In genomic region chr21:20647603-20648002, GRCh38 we compare ENCODE assay signal across 36 cellular contexts.
A peak's percentile ranks its signal among the peaks of the same experiment; 100 is the strongest.
DNase-seq lines count a peak whose midpoint lies in the region; ATAC-seq, FAIRE-seq and TF ChIP-seq lines count a peak whose summit lies in the region.
"Had no signal": no experiment of that assay in that cellular context is flagged by ENCODE, and none has a peak within 500 bp of the region (broad histone marks: within the 10 kb centered on the region; RNA-seq: fewer than 3 reads in every experiment).

No MANE protein-coding gene starts in this region.

- H3K79me2 ChIP-seq in PC-3 (ENCODE audit: low read length) = no peaks in the 10 kb centered on the region
- H3K79me2 ChIP-seq: parathyroid adenoma had no signal

- POLR2A ChIA-PET in PC-3 (lab: Charles Lee; ENCODE audit: unreplicated experiment) = interaction anchor here (0.6 kb wide), 1 partner anchor 19 kb away, joined by 4 read pairs; no protein-coding TSS in a partner anchor

- DNase-seq in Daoy (ENCODE audit: low read depth) (peak; percentile 15), PC-3 (peak; percentile 73), bronchial epithelial cell (ENCODE audit: low read depth) (peak; percentile 29), non-pigmented ciliary epithelial cell (ENCODE audit: low read depth) (peak; percentile 26), islet precursor cell (no peak), NCI-H446 (lab: John Stamatoyannopoulos, UW) (no peak)
- no peak for DNase-seq in stimulated activated CD4-positive, alpha-beta T cell treated with anti-CD3 and anti-CD28 coated beads, Interleukin-4, amount 100 ng/mL, for 4 hours
- DNase-seq: activated B cell treated with CpG ODN at 0.5 μM for 24 hours; activated CD4-positive, alpha-beta T cell treated with anti-CD3 and anti-CD28 coated beads, Interleukin-2, amount 10 ng/mL, durations not matched to agents 7 days and 5 days; activated effector memory CD4-positive, alpha-beta T cell treated with anti-CD3 and anti-CD28 coated beads, Interleukin-2, amount 50 U/mL, for 16 hours; activated naive CD8-positive, alpha-beta T cell treated with anti-CD3 and anti-CD28 coated beads, Interleukin-2, amount 10 ng/mL, durations not matched to agents 7 days and 5 days; activated T-cell treated with anti-CD3 and anti-CD28 coated beads, Interleukin-2, amount 50 U/mL, for 24 hours; body of pancreas; CD4-positive, alpha-beta memory T cell; cerebellar nuclear complex; EL; esophagus squamous epithelium; H7; hippocampal formation; Karpas-422; left cardiac atrium; NCI-H1436; NCI-H2081 treated with DMSO at 0.1 percent for 48 hours; NCI-H2227 treated with DMSO at 0.1 percent for 48 hours; NCI-H69; right cardiac atrium; SHP77 treated with DMSO at 0.1 percent for 48 hours; stimulated activated CD4-positive, alpha-beta T cell treated with anti-CD3 and anti-CD28 coated beads, Interleukin-2, amount 100 ng/mL, for 24 hours; stimulated activated CD8-positive, alpha-beta memory T cell treated with anti-CD3 and anti-CD28 coated beads, Interleukin-4, amount 100 ng/mL, for 48 hours; stimulated activated naive CD8-positive, alpha-beta T cell treated with anti-CD3 and anti-CD28 coated beads, Interleukin-15, amount 100 ng/mL, for 72 hours; T-cell; uterus had no signal

- intact Hi-C loops in PC-3 (cut with micrococcal nuclease) = loop anchor here (2.0 kb wide), 1 partner anchor 197 kb away; no protein-coding TSS in a partner anchor

- H3K9ac ChIP-seq in PC-3 (ENCODE audit: low read length) = no peak overlapping the region
- H3K9ac ChIP-seq: parathyroid adenoma had no signal

- peak overlapping the region; percentile 36 for H3K4me2 ChIP-seq in PC-3 (ENCODE audit: low read length)

- no peaks in the 10 kb centered on the region for H3K9me2 ChIP-seq in PC-3 (replicated peaks; ENCODE audit: low read length)

- FAIRE-seq in bronchial epithelial cell (lab: Jason Lieb, UNC) = no peak
- FAIRE-seq: endometrium had no signal

- H3F3A ChIP-seq in PC-3 (ENCODE audit: low read length, unreplicated experiment) = no peaks in the 10 kb centered on the region

- no TSS peak for BruUV-seq in PC-3 (replicated peaks; lab: Mats Ljungman, UMichigan)

- H3K27ac ChIP-seq in PC-3 (ENCODE audit: low read length) = peak overlapping the region; percentile 20
- H3K27ac ChIP-seq: body of pancreas, esophagus squamous epithelium, HL-60, parathyroid adenoma, uterus had no signal

- H3K36me3 ChIP-seq in PC-3 (ENCODE audit: low read depth, low read length) (no peaks in the 10 kb centered on the region), bronchial epithelial cell (ENCODE audit: control insufficient read depth, insufficient read depth, low read length) (no peaks in the 10 kb centered on the region)
- H3K36me3 ChIP-seq: esophagus squamous epithelium, uterus had no signal

- ATAC-seq in PC-3 (peak; percentile 60), HG03565 (IDR thresholded peaks at IDR 0.05; ENCODE audit: unreplicated experiment) (no peak)
- ATAC-seq: body of pancreas; left cardiac atrium; right cardiac atrium; stimulated activated naive CD8-positive, alpha-beta T cell treated with anti-CD3 and anti-CD28 coated beads, Interleukin-15, amount 100 ng/mL, for 72 hours; T-cell had no signal

- no peak overlapping the region for H2AFZ ChIP-seq in PC-3 (ENCODE audit: low read length)
- H2AFZ ChIP-seq: parathyroid adenoma had no signal

- CTCF ChIA-PET in PC-3 (lab: Charles Lee) = no interaction called here

- no peak for TF ChIP-seq CTCF in PC-3 (conservative IDR thresholded peaks at IDR 0.05; ENCODE audit: low read depth, low read length)
- TF ChIP-seq CTCF in bronchial epithelial cell (IDR thresholded peaks at IDR 0.05; ENCODE audit: insufficient read depth, low read length, severe bottlenecking) = no peak

- no peaks in the 10 kb centered on the region for H3K27me3 ChIP-seq in PC-3 (ENCODE audit: low read length)
- H3K27me3 ChIP-seq in bronchial epithelial cell (ENCODE audit: control insufficient read depth, insufficient read depth, low read length) = no peaks in the 10 kb centered on the region
- H3K27me3 ChIP-seq: body of pancreas, esophagus squamous epithelium, uterus had no signal

- H4K20me1 ChIP-seq in PC-3 (ENCODE audit: low read length) = no peaks in the 10 kb centered on the region

- H3K9me3 ChIP-seq in PC-3 (ENCODE audit: low read length) = peaks cover 16% of the 10 kb centered on the region; the same call in 1 of the 2 replicates
- H3K9me3 ChIP-seq: body of pancreas, uterus had no signal

- H3K4me1 ChIP-seq in PC-3 (ENCODE audit: insufficient read depth, low read length) = peaks cover 29% of the 10 kb centered on the region
- H3K4me1 ChIP-seq: body of pancreas, esophagus squamous epithelium, parathyroid adenoma, uterus had no signal

- H3K4me3 ChIP-seq in PC-3 (ENCODE audit: low read length) = no peak overlapping the region
- H3K4me3 ChIP-seq in bronchial epithelial cell (ENCODE audit: low read depth, low read length) = no peak overlapping the region
- H3K4me3 ChIP-seq: body of pancreas, esophagus squamous epithelium, uterus had no signal

Comparison
In these comparisons a context has a peak if more than half of its experiments do, and no peak if none do; other contexts are left out.
1. DNase-seq: peak in Daoy (single experiment), PC-3 (single experiment), bronchial epithelial cell (single experiment) and non-pigmented ciliary epithelial cell (single experiment); none in stimulated activated CD4-positive, alpha-beta T cell treated with anti-CD3 and anti-CD28 coated beads, Interleukin-4, amount 100 ng/mL, for 4 hours (0 of 2), islet precursor cell (single experiment) and NCI-H446 (0 of 2).